Comparison of ENCODE assay signal across 9 cellular contexts in genomic region chr2:111123751-111124150, GRCh38. TPM values are rescaled to one million over a fixed set of nuclear protein-coding genes. Genes with fewer than 3 reads are reported as not detected.
DNase-seq lines count a peak whose midpoint lies in the region; ATAC-seq and TF ChIP-seq lines count a peak whose summit lies in the region.
"Had no signal": no experiment of that assay in that cellular context is flagged by ENCODE, and none has a peak within 500 bp of the region (broad histone marks: within the 10 kb centered on the region; RNA-seq: fewer than 3 reads in every experiment).

No MANE protein-coding gene starts in this region.

- peaks cover 31% of the 10 kb centered on the region for H4K20me1 ChIP-seq in OCI-LY7 (ENCODE audit: insufficient read depth, low read length)

- peak overlapping the region; percentile 64 for H3K27ac Mint-ChIP-seq in activated CD4-positive, alpha-beta T cell treated with anti-CD3 and anti-CD28 coated beads, Interleukin-2, amount 10 ng/mL, durations not matched to agents 24 days and 14 days
- no peak overlapping the region for H3K27ac Mint-ChIP-seq in endodermal cell
- no peak overlapping the region for H3K27ac Mint-ChIP-seq in effector memory CD8-positive, alpha-beta T cell

- peaks cover 74% of the 10 kb centered on the region for H3K36me3 Mint-ChIP-seq in activated CD4-positive, alpha-beta T cell treated with anti-CD3 and anti-CD28 coated beads, Interleukin-2, amount 10 ng/mL, durations not matched to agents 24 days and 14 days (ENCODE audit: low read depth)
- peaks cover 48% of the 10 kb centered on the region for H3K36me3 Mint-ChIP-seq in endodermal cell (ENCODE audit: low read depth)
- H3K36me3 Mint-ChIP-seq in effector memory CD8-positive, alpha-beta T cell (ENCODE audit: insufficient read depth): peaks cover 59% of the 10 kb centered on the region

- no TSS peak for BruUV-seq in OCI-LY7 (replicated peaks; lab: Mats Ljungman, UMichigan)

- H3K4me1 ChIP-seq in OCI-LY7 (ENCODE audit: insufficient read depth, low read length, poor library complexity, severe bottlenecking): peaks cover 38% of the 10 kb centered on the region
- no peaks in the 10 kb centered on the region for H3K4me1 ChIP-seq in endodermal cell (ENCODE audit: control insufficient read depth, insufficient read depth, low read length)

- intact Hi-C loops in activated CD4-positive, alpha-beta T cell treated with anti-CD3 and anti-CD28 coated beads, Interleukin-2, amount 10 ng/mL, durations not matched to agents 24 days and 14 days (cut with micrococcal nuclease): loop anchor here (5.0 kb wide), 1 partner anchor 44 kb away; no protein-coding TSS in a partner anchor
- intact Hi-C loops in OCI-LY7 (cut with micrococcal nuclease; ENCODE audit: unreplicated experiment): loop anchor here (10.0 kb wide), 4 partner anchors 331 to 581 kb away; partner anchors contain the start of gene BUB1

- CTCF ChIA-PET in OCI-LY7 (lab: Charles Lee; ENCODE audit: unreplicated experiment): no interaction called here

- POLR2A ChIA-PET in OCI-LY7 (lab: Charles Lee): interaction anchor here (0.5 to 0.7 kb wide), 3 partner anchors 27 to 442 kb away, joined by 3 to 8 read pairs (median 3); no protein-coding TSS in a partner anchor

- peaks cover 5% of the 10 kb centered on the region for H3K27me3 Mint-ChIP-seq in activated CD4-positive, alpha-beta T cell treated with anti-CD3 and anti-CD28 coated beads, Interleukin-2, amount 10 ng/mL, durations not matched to agents 24 days and 14 days
- peaks cover 17% of the 10 kb centered on the region for H3K27me3 Mint-ChIP-seq in endodermal cell (ENCODE audit: insufficient read depth)
- peaks cover 13% of the 10 kb centered on the region in 2 donors for H3K27me3 Mint-ChIP-seq in effector memory CD8-positive, alpha-beta T cell

- H3K9me2 ChIP-seq in OCI-LY7 (ENCODE audit: insufficient read depth, low read length): no peaks in the 10 kb centered on the region

- no peak overlapping the region for H2AFZ ChIP-seq in OCI-LY7 (ENCODE audit: low read length)

- peak overlapping the region; percentile 75 for H3K4me2 ChIP-seq in OCI-LY7 (ENCODE audit: low read length)

- no peaks in the 10 kb centered on the region for H3K9me3 Mint-ChIP-seq in activated CD4-positive, alpha-beta T cell treated with anti-CD3 and anti-CD28 coated beads, Interleukin-2, amount 10 ng/mL, durations not matched to agents 24 days and 14 days
- no peaks in the 10 kb centered on the region for H3K9me3 Mint-ChIP-seq in endodermal cell
- H3K9me3 Mint-ChIP-seq in effector memory CD8-positive, alpha-beta T cell: no peaks in the 10 kb centered on the region

- H3K9me3 ChIP-seq in OCI-LY7 (ENCODE audit: low read length) (no peaks in the 10 kb centered on the region), endodermal cell (ENCODE audit: control insufficient read depth, low read length) (no peaks in the 10 kb centered on the region)

- DNase-seq in activated CD4-positive, alpha-beta T cell treated with anti-CD3 and anti-CD28 coated beads, Interleukin-2, amount 10 ng/mL, durations not matched to agents 24 days and 14 days: peak; percentile 59
- DNase-seq in activated CD4-positive, alpha-beta T cell treated with anti-CD3 and anti-CD28 coated beads, Interleukin-2, amount 50 U/mL, for 1 hour: no peak
- no peak for DNase-seq in OCI-LY7 (ENCODE audit: low spot score)
- no peak for DNase-seq in endodermal cell
- no peak for DNase-seq in skeletal muscle cell (ENCODE audit: low read depth)
- DNase-seq in NCI-H1092 (lab: John Stamatoyannopoulos, UW): no peak
- DNase-seq in effector memory CD8-positive, alpha-beta T cell: no peak
- DNase-seq: NCI-H524 treated with DMSO at 0.1 percent for 48 hours had no signal

- H3K27ac ChIP-seq in OCI-LY7 (ENCODE audit: low read depth, low read length, poor library complexity, severe bottlenecking): no peak overlapping the region
- H3K27ac ChIP-seq in endodermal cell (ENCODE audit: low read depth, low read length): no peak overlapping the region

- H3K79me2 ChIP-seq in OCI-LY7 (ENCODE audit: insufficient read depth, low read depth, low read length): peaks cover 76% of the 10 kb centered on the region

- H3K4me1 Mint-ChIP-seq in activated CD4-positive, alpha-beta T cell treated with anti-CD3 and anti-CD28 coated beads, Interleukin-2, amount 10 ng/mL, durations not matched to agents 24 days and 14 days: peaks cover 43% of the 10 kb centered on the region
- peaks cover 5% of the 10 kb centered on the region for H3K4me1 Mint-ChIP-seq in endodermal cell
- H3K4me1 Mint-ChIP-seq in effector memory CD8-positive, alpha-beta T cell (ENCODE audit: low read depth in 2 of 2): peaks cover 28 to 39% of the 10 kb centered on the region in 2 donors

- peak overlapping the region; percentile 90 for H3K9ac ChIP-seq in endodermal cell (ENCODE audit: extremely low read depth, low read length, poor library complexity, severe bottlenecking)

- WGBS in endodermal cell (ENCODE audit: insufficient coverage in 1 of 2, insufficient read length in 1 of 2), 2 experiments: 82 to 88% methylated on average over 5 to 7 of the region's 7 CpGs

- H3K36me3 ChIP-seq in OCI-LY7 (ENCODE audit: insufficient read depth, low read length) (peaks cover 68% of the 10 kb centered on the region), endodermal cell (ENCODE audit: control insufficient read depth, insufficient read depth, low read length) (peaks cover 45% of the 10 kb centered on the region)

- peak overlapping the region; percentile 96 for H3K4me3 Mint-ChIP-seq in activated CD4-positive, alpha-beta T cell treated with anti-CD3 and anti-CD28 coated beads, Interleukin-2, amount 10 ng/mL, durations not matched to agents 24 days and 14 days
- peak overlapping the region; percentile 86 for H3K4me3 Mint-ChIP-seq in endodermal cell
- H3K4me3 Mint-ChIP-seq in effector memory CD8-positive, alpha-beta T cell: peak overlapping the region in 1 of 2 donors; percentile 84

- peaks cover 15% of the 10 kb centered on the region for H3K27me3 ChIP-seq in endodermal cell (ENCODE audit: control insufficient read depth, insufficient read depth, low read length, poor library complexity, severe bottlenecking)

- peak overlapping the region; percentile 96 for H3K4me3 ChIP-seq in OCI-LY7 (ENCODE audit: low read depth, low read length, poor library complexity, severe bottlenecking)
- peak overlapping the region; percentile 85 for H3K4me3 ChIP-seq in endodermal cell (ENCODE audit: low read length)
- H3K4me3 ChIP-seq in skeletal muscle cell (ENCODE audit: low read depth, low read length): peak overlapping the region; percentile 82

- TF ChIP-seq CTCF in OCI-LY7 (conservative IDR thresholded peaks at IDR 0.05; ENCODE audit: low read length) (no peak), endodermal cell (conservative IDR thresholded peaks at IDR 0.05) (no peak)

- ATAC-seq in effector memory CD8-positive, alpha-beta T cell (replicated peaks): no peak
- no peak for ATAC-seq in HG02885 (IDR thresholded peaks at IDR 0.05; ENCODE audit: poor library complexity, unreplicated experiment)

RNA-seq across cellular contexts. Expression of gene BCL2L11, which starts 3.0 kb away (rescaled TPM):
- total RNA-seq in activated CD4-positive, alpha-beta T cell treated with anti-CD3 and anti-CD28 coated beads, Interleukin-2, amount 10 ng/mL, durations not matched to agents 24 days and 14 days: 193 and 219 TPM in 2 replicates
- total RNA-seq in OCI-LY7 (2014; rRNA removed; shearing (Covaris generic)): 10.9 and 16.0 TPM in 2 replicates
- total RNA-seq in OCI-LY7 (2022) (20.3 and 21.2 TPM in 2 replicates), endodermal cell (10 to 100 TPM; 16.7 to 21.0 TPM)
- 18.3 TPM for polyA plus RNA-seq in endodermal cell (2013, experiment 1 of 2)
- polyA plus RNA-seq in endodermal cell (2013, experiment 2 of 2): 21.4 TPM
